20 cellular contexts compared by ENCODE assay signal in the genomic region with DNA sequence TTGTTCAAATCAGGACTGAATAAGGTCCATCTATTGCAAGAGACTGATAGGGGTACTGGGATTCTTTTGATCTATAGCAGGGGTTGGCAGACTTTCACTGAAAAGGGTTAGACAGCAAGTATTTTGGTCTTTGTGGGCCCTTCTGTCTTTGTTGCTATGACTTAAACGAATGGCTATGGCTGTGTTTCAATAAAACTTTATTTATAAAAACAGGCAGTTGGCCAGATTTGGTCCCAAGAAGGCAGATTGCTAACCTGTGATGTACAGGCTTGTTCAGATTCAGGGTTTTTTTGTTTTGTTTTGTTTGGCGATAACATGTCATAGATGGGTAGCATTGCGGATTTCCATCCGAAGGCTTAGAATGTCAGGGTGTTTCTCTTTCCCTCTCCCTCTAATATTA. TPM values are rescaled to one million over a fixed set of nuclear protein-coding genes. Genes with fewer than 3 reads are reported as not detected.
DNase-seq lines count a peak whose midpoint lies in the region; ATAC-seq, FAIRE-seq and TF ChIP-seq lines count a peak whose summit lies in the region.
"Had no signal": no experiment of that assay in that cellular context is flagged by ENCODE, and none has a peak within 500 bp of the region (broad histone marks: within the 10 kb centered on the region; RNA-seq: fewer than 3 reads in every experiment).

No MANE protein-coding gene starts in this region.

- intact Hi-C loops in GM12878 (cut with micrococcal nuclease; ENCODE audit: unreplicated experiment) (no loop called here), stomach (cut with DNase I; ENCODE audit: low total_unique reads) (no loop called here)

- H3K36me3 ChIP-seq in GM12878 (ENCODE audit: control insufficient read depth in 2 of 2, insufficient read depth in 2 of 2, low read length in 1 of 2) (no peaks in the 10 kb centered on the region), stomach (no peaks in the 10 kb centered on the region), neural progenitor cell (no peaks in the 10 kb centered on the region)
- H3K36me3 ChIP-seq: BLaER1 treated with 17β-estradiol and CSF1 and Interleukin-3, amounts not matched to agents 10 nM and 100 nM had no signal

- H3K4me2 ChIP-seq in GM12878 (ENCODE audit: control insufficient read depth, insufficient read depth): no peak overlapping the region
- H3K4me2 ChIP-seq in neural progenitor cell: no peak overlapping the region
- H3K4me2 ChIP-seq: A549; BLaER1 treated with 17β-estradiol and CSF1 and Interleukin-3, amounts not matched to agents 10 nM and 100 nM had no signal

- 69% methylated on average over 4 of the region's 4 CpGs for WGBS in GM12878 (ENCODE audit: insufficient coverage, insufficient replicate concordance, low lambda C conversion rate, missing lambda C conversion rate)
- 43 to 76% (median 61%) methylated on average over 4 of the region's 4 CpGs for WGBS in stomach, 5 donors

- no peak for ATAC-seq in GM12878
- ATAC-seq: A549; CD8-positive, alpha-beta T cell had no signal

- no peaks in the 10 kb centered on the region for H3K4me1 ChIP-seq in GM12878 (ENCODE audit: control insufficient read depth, insufficient read depth, low read length)
- peaks cover 14 to 32% (median 20%) of the 10 kb centered on the region in 4 donors for H3K4me1 ChIP-seq in stomach
- H3K4me1 ChIP-seq in neural progenitor cell: peaks cover 6% of the 10 kb centered on the region
- H3K4me1 ChIP-seq: Caco-2 had no signal

- H3K4me3 Mint-ChIP-seq in neural progenitor cell: no peak overlapping the region
- H3K4me3 Mint-ChIP-seq: B cell; CD4-positive, alpha-beta T cell; CD8-positive, alpha-beta T cell had no signal

- peaks cover 0 to 2% of the 10 kb centered on the region in 2 experiments; a peak in 3 of 4 replicates for H3K27me3 ChIP-seq in GM12878 (replicated peaks in 1 of 2; ENCODE audit: control insufficient read depth in 2 of 2, insufficient read depth in 2 of 2, low read length in 1 of 2)
- H3K27me3 ChIP-seq in stomach: peaks cover 0 to 20% (median 0%) of the 10 kb centered on the region in 3 donors
- H3K27me3 ChIP-seq in neural progenitor cell: peaks cover 64% of the 10 kb centered on the region

- no peak overlapping the region for H3K9ac ChIP-seq in GM12878 (ENCODE audit: control insufficient read depth, insufficient read depth, low read length)
- H3K9ac ChIP-seq in neural progenitor cell: no peak overlapping the region
- H3K9ac ChIP-seq: BLaER1 treated with 17β-estradiol and CSF1 and Interleukin-3, amounts not matched to agents 10 nM and 100 nM had no signal

- peaks cover 7% of the 10 kb centered on the region for H3K4me1 Mint-ChIP-seq in neural progenitor cell

- H3K27ac Mint-ChIP-seq in neural progenitor cell: no peak overlapping the region
- H3K27ac Mint-ChIP-seq: B cell; CD4-positive, alpha-beta T cell; CD8-positive, alpha-beta T cell had no signal

- H2AFZ ChIP-seq in GM12878 (ENCODE audit: control insufficient read depth, low read depth, low read length) (no peak overlapping the region), neural progenitor cell (replicated peaks) (no peak overlapping the region)

- TF ChIP-seq EP300 in GM12878 (IDR thresholded peaks at IDR 0.05; ENCODE audit: borderline replicate concordance in 1 of 2, control insufficient read depth in 1 of 2, low read depth in 2 of 2, low read length in 2 of 2) (no peak), stomach (IDR thresholded peaks at IDR 0.05) (no peak)

- DNase-seq in NAMALWA (ENCODE audit: low spot score): peak; percentile 9
- no peak for DNase-seq in GM12878 (ENCODE audit: low read depth, low spot score)
- no peak for DNase-seq in stomach
- DNase-seq in neural progenitor cell (ENCODE audit: low spot score): no peak
- no peak for DNase-seq in NCI-H146 (lab: John Stamatoyannopoulos, UW)
- DNase-seq: AML-193; Caco-2; Calu3; CD4-positive, alpha-beta T cell; CD8-positive, alpha-beta T cell; DMS79 treated with DMSO at 0.1 percent for 48 hours; GF-D8 had no signal

- H3K36me3 Mint-ChIP-seq in neural progenitor cell: no peaks in the 10 kb centered on the region
- H3K36me3 Mint-ChIP-seq: CD8-positive, alpha-beta T cell had no signal

- no peak for TF ChIP-seq POLR2A in GM12878 (IDR thresholded peaks at IDR 0.05; ENCODE audit: low read depth, low read length)
- no peak for TF ChIP-seq POLR2A in stomach (IDR thresholded peaks at IDR 0.05)

- no peaks in the 10 kb centered on the region for H3K9me3 ChIP-seq in GM12878 (replicated peaks; ENCODE audit: control insufficient read depth, insufficient read depth, low read length)
- H3K9me3 ChIP-seq in stomach: no peaks in the 10 kb centered on the region
- H3K9me3 ChIP-seq in neural progenitor cell (ENCODE audit: low read depth): no peaks in the 10 kb centered on the region
- H3K9me3 ChIP-seq: A549, Caco-2 had no signal

- BruUV-seq in GM12878 (replicated peaks; lab: Mats Ljungman, UMichigan): no TSS peak

- POLR2A ChIA-PET in GM12878 (lab: Charles Lee): no interaction called here

- TF ChIP-seq CTCF in GM12878 (IDR thresholded peaks at IDR 0.05 in 2 of 3, conservative IDR thresholded peaks at IDR 0.05 in 1 of 3; ENCODE audit: control insufficient read depth in 2 of 3, extremely low read depth in 1 of 3, insufficient read depth in 1 of 3, low read depth in 3 of 3, low read length in 3 of 3) (no peak), stomach (IDR thresholded peaks at IDR 0.05) (no peak), neural progenitor cell (IDR thresholded peaks at IDR 0.05) (no peak)

- FAIRE-seq in GM12878 (lab: Jason Lieb, UNC): no peak
- FAIRE-seq: A549, D721Med, G401.6, GM12892, GM18507 had no signal

- H3K79me2 ChIP-seq in GM12878 (ENCODE audit: control insufficient read depth, insufficient read depth, low read length) (no peaks in the 10 kb centered on the region), neural progenitor cell (ENCODE audit: low read depth) (no peaks in the 10 kb centered on the region)

- CTCF ChIA-PET in GM12878 (lab: Yijun Ruan, JAX): no interaction called here

- no peak for TF ChIP-seq RAD21 in GM12878 (IDR thresholded peaks at IDR 0.05; ENCODE audit: insufficient read depth, low read depth, low read length)

- RAD21 ChIA-PET in GM12878 (lab: Charles Lee; ENCODE audit: unreplicated experiment): no interaction called here

- H3K9me3 Mint-ChIP-seq in neural progenitor cell: no peaks in the 10 kb centered on the region
- H3K9me3 Mint-ChIP-seq: CD4-positive, alpha-beta T cell; CD8-positive, alpha-beta T cell had no signal

- SMC1A ChIA-PET in GM12878 (lab: Charles Lee; ENCODE audit: uncharacterized antibody, unreplicated experiment): no interaction called here

- no peak overlapping the region for H3K27ac ChIP-seq in GM12878 (ENCODE audit: control insufficient read depth, insufficient read depth)
- H3K27ac ChIP-seq in stomach: peak overlapping the region in 4 of 5 donors; percentile 65 to 98 (median 84)
- H3K27ac ChIP-seq in neural progenitor cell: no peak overlapping the region
- H3K27ac ChIP-seq: A549; BLaER1 treated with 17β-estradiol and CSF1 and Interleukin-3, amounts not matched to agents 10 nM and 100 nM; C4-2B had no signal

- no peak overlapping the region for H3K4me3 ChIP-seq in GM12878
- no peak overlapping the region for H3K4me3 ChIP-seq in stomach
- no peak overlapping the region for H3K4me3 ChIP-seq in neural progenitor cell
- H3K4me3 ChIP-seq: A549; BLaER1 treated with 17β-estradiol and CSF1 and Interleukin-3, amounts not matched to agents 10 nM and 100 nM had no signal

- in situ Hi-C loops in GM12878 (cut with MboI): no loop called here

- H3F3A ChIP-seq in neural progenitor cell (ENCODE audit: low read depth): peaks cover 2% of the 10 kb centered on the region

- H4K20me1 ChIP-seq in GM12878 (ENCODE audit: control insufficient read depth, insufficient read depth): no peaks in the 10 kb centered on the region
- peaks cover 5% of the 10 kb centered on the region for H4K20me1 ChIP-seq in neural progenitor cell (ENCODE audit: low read depth)
- H4K20me1 ChIP-seq: BLaER1 treated with 17β-estradiol and CSF1 and Interleukin-3, amounts not matched to agents 10 nM and 100 nM had no signal

- H3K27me3 Mint-ChIP-seq in neural progenitor cell (ENCODE audit: insufficient read depth, low read depth): peaks cover 19% of the 10 kb centered on the region

RNA-seq across cellular contexts. Expression of a gene that starts 3.9 kb away (rescaled TPM):
- total RNA-seq in GM12878 (2013; cell fraction: nucleolus; rRNA removed): 0.15 TPM in 1 of 2 replicates, not detected in the other
- total RNA-seq in GM12878 (2014; rRNA removed): 0.05 TPM in 1 of 2 replicates, not detected in the other
- total RNA-seq in GM12878 (2014; rRNA removed; fragmentation: Illumina TruSeq; extraction: Trizol): not detected in 2 replicates
- 0.08 and 0.18 TPM in 2 replicates for total RNA-seq in GM12878 (2021)
- 0.60 TPM for polyA plus RNA-seq in GM12878 (2011; ENCODE audit: low read depth)
- polyA plus RNA-seq in GM12878 (2011; rRNA removed): 0.69 and 0.86 TPM in 2 replicates
- 0.50 and 0.76 TPM in 2 replicates for polyA plus RNA-seq in GM12878 (2011; cell fraction: cytosol; rRNA removed)
- 0.51 and 0.73 TPM in 2 replicates for polyA plus RNA-seq in GM12878 (2011; cell fraction: nucleus; rRNA removed)
- polyA plus RNA-seq in GM12878 (2012): 0.37 and 0.81 TPM in 2 replicates
- 0.04 TPM in 1 of 2 replicates, not detected in the other for polyA plus RNA-seq in GM12878 (2014; fragmentation: Illumina TruSeq; extraction: Trizol)
- polyA plus RNA-seq in GM12878 (2014; fragmentation: Nextera tagmentation; extraction: Ambion mirVana): under 1 TPM; 0.04 to 0.31 TPM
- 0.30 TPM in 1 of 2 replicates, not detected in the other for polyA plus RNA-seq in GM12878 (2014; rRNA removed)
- polyA plus RNA-seq in GM12878 (2016; fragmentation: Nextera tagmentation; extraction: Ambion mirVana): not detected
- 0.29 and 0.46 TPM in 2 replicates for polyA minus RNA-seq in GM12878 (2011; rRNA and poly(A)+ RNA removed)
- polyA minus RNA-seq in GM12878 (2011; cell fraction: cytosol; rRNA and poly(A)+ RNA removed): 1.1 TPM in 1 of 2 replicates, not detected in the other
- polyA minus RNA-seq in GM12878 (2011; cell fraction: nucleus; rRNA and poly(A)+ RNA removed): 0.24 and 0.48 TPM in 2 replicates
- 100 to 1,000 TPM in 2 of 5 donors, 10 to 100 TPM in 2, 1 to 10 TPM in 1; 7.6 to 244 (median 83.0) TPM for total RNA-seq in stomach
- 10 to 100 TPM; 18.5 to 56.2 (median 36.2) TPM for polyA plus RNA-seq in stomach
- total RNA-seq in neural progenitor cell (ENCODE audit: low replicate concordance): 0.15 and 0.71 TPM in 2 replicates

Comparison
In these comparisons a context has a peak if more than half of its experiments do, and no peak if none do; other contexts are left out.
1. H3K27ac ChIP-seq: peak in stomach (4 of 5); none in GM12878 (single experiment) and neural progenitor cell (single experiment).